Comparison of ENCODE assay signal across 13 cellular contexts in genomic region chr4:120331486-120332281, GRCh38.
DNase-seq lines count a peak whose midpoint lies in the region; ATAC-seq, FAIRE-seq and TF ChIP-seq lines count a peak whose summit lies in the region.
"Had no signal": no experiment of that assay in that cellular context is flagged by ENCODE, and none has a peak within 500 bp of the region (broad histone marks: within the 10 kb centered on the region; RNA-seq: fewer than 3 reads in every experiment).

No MANE protein-coding gene starts in this region.

- no peak overlapping the region for H2AFZ ChIP-seq in HCT116 (ENCODE audit: low read depth, low read length, poor library complexity, severe bottlenecking)

- RAD21 ChIA-PET in HCT116 (lab: Charles Lee; ENCODE audit: low non-redundant PET in 1 of 2, low total read pairs in 2 of 2, uncharacterized antibody in 2 of 2, unreplicated experiment in 2 of 2), result no interaction called here

- H3K4me1 ChIP-seq in HCT116 (ENCODE audit: control insufficient read depth in 1 of 2, insufficient read depth in 2 of 2, low read length in 2 of 2) (peaks cover 0 to 9% of the 10 kb centered on the region in 2 experiments; a peak in 1 of 4 replicates), BE2C (no peaks in the 10 kb centered on the region)
- H3K4me1 ChIP-seq: right atrium auricular region had no signal

- peak overlapping the region; percentile 14; the same call in 1 of the 2 replicates for H3K4me2 ChIP-seq in HCT116 (ENCODE audit: low read length)

- DNase-seq in HCT116 (ENCODE audit: low read depth, low spot score), result peak; percentile 59
- peak; percentile 57 for DNase-seq in NCI-H345 treated with DMSO at 0.1 percent for 48 hours (lab: John Stamatoyannopoulos, UW; ENCODE audit: unreplicated experiment)
- peak; percentile 36 for DNase-seq in fibroblast of mammary gland (ENCODE audit: low read depth)
- DNase-seq in BE2C, result no peak
- no peak for DNase-seq in H7
- DNase-seq in inferior parietal cortex (ENCODE audit: extremely low spot score), result no peak
- no peak for DNase-seq in D721Med (ENCODE audit: insufficient read length, low spot score)
- DNase-seq: activated CD4-positive, alpha-beta T cell treated with anti-CD3 and anti-CD28 coated beads for 4 hours; mesendoderm; NCI-H2029 treated with DMSO at 0.1 percent for 48 hours had no signal

- POLR2A ChIA-PET in HCT116 (lab: Charles Lee), result no interaction called here

- ATAC-seq in GM18502 (IDR thresholded peaks at IDR 0.05; ENCODE audit: poor library complexity, unreplicated experiment) (peak; percentile 61), HCT116 (peak; percentile 82)

- H3K4me3 ChIP-seq in HCT116 (replicated peaks in 1 of 2; ENCODE audit: low read depth in 1 of 2, low read length in 2 of 2) (no peak overlapping the region), fibroblast of mammary gland (ENCODE audit: control insufficient read depth, low read depth, low read length) (no peak overlapping the region), BE2C (ENCODE audit: low read depth, low read length) (no peak overlapping the region), H7 (ENCODE audit: insufficient read depth, low read depth, low read length) (no peak overlapping the region)
- H3K4me3 ChIP-seq: right atrium auricular region, SK-N-MC had no signal

- intact Hi-C loops in HCT116 (cut with micrococcal nuclease), result no loop called here

- no peaks in the 10 kb centered on the region for H3K9me2 ChIP-seq in HCT116 (ENCODE audit: insufficient read depth)

- TF ChIP-seq CTCF in HCT116 (IDR thresholded peaks at IDR 0.05 in 2 of 3, conservative IDR thresholded peaks at IDR 0.05 in 1 of 3; ENCODE audit: borderline replicate concordance in 1 of 3, insufficient read depth in 1 of 3, low read depth in 2 of 3, low read length in 2 of 3) (no peak), fibroblast of mammary gland (conservative IDR thresholded peaks at IDR 0.05; ENCODE audit: control insufficient read depth, insufficient read depth, low read depth, low read length) (no peak), BE2C (IDR thresholded peaks at IDR 0.05; ENCODE audit: low read depth, low read length) (no peak), D721Med (IDR thresholded peaks at IDR 0.05; ENCODE audit: insufficient read depth, missing control alignments) (no peak)

- no peaks in the 10 kb centered on the region for H3K79me2 ChIP-seq in HCT116 (ENCODE audit: insufficient read depth, low read length)

- H3K27ac ChIP-seq in HCT116 (ENCODE audit: low read depth, low read length), result no peak overlapping the region
- H3K27ac ChIP-seq: right atrium auricular region, SK-N-MC had no signal

- BruUV-seq in HCT116 (replicated peaks; lab: Mats Ljungman, UMichigan), result no TSS peak

- no peaks in the 10 kb centered on the region for H4K20me1 ChIP-seq in HCT116 (ENCODE audit: insufficient read depth)

- H3K9me3 ChIP-seq in HCT116 (ENCODE audit: control insufficient read depth in 1 of 2, insufficient read depth in 1 of 2, low read depth in 1 of 2, low read length in 2 of 2) (no peaks in the 10 kb centered on the region), BE2C (no peaks in the 10 kb centered on the region)
- H3K9me3 ChIP-seq: right atrium auricular region had no signal

- H3K27me3 ChIP-seq in HCT116 (ENCODE audit: insufficient read depth, low read length), result no peaks in the 10 kb centered on the region
- H3K27me3 ChIP-seq in BE2C, result no peaks in the 10 kb centered on the region
- no peaks in the 10 kb centered on the region for H3K27me3 ChIP-seq in H7 (ENCODE audit: control insufficient read depth, insufficient read depth, low read length)
- H3K27me3 ChIP-seq: right atrium auricular region had no signal

- TF ChIP-seq RAD21 in HCT116 (IDR thresholded peaks at IDR 0.05; ENCODE audit: low read depth), result no peak

- H3K36me3 ChIP-seq in HCT116 (ENCODE audit: control insufficient read depth in 1 of 2, insufficient read depth in 2 of 2, low read length in 2 of 2), result no peaks in the 10 kb centered on the region
- H3K36me3 ChIP-seq in BE2C, result no peaks in the 10 kb centered on the region
- H3K36me3 ChIP-seq in H7 (replicated peaks; ENCODE audit: control insufficient read depth, insufficient read depth, low read length), result no peaks in the 10 kb centered on the region
- H3K36me3 ChIP-seq: right atrium auricular region had no signal

- no peak for FAIRE-seq in D721Med (lab: Jason Lieb, UNC)

- H3K9ac ChIP-seq in HCT116 (ENCODE audit: low read length), result no peak overlapping the region

- TF ChIP-seq POLR2A in HCT116 (IDR thresholded peaks at IDR 0.05; ENCODE audit: borderline replicate concordance, extremely low read depth, insufficient read depth, insufficient read length), result no peak

- CTCF ChIA-PET in HCT116 (lab: Charles Lee), result no interaction called here

TF ChIP-seq in HCT116, 20 proteins besides CTCF, POLR2A, EP300 and RAD21:
- no peak for TF ChIP-seq MAX (IDR thresholded peaks at IDR 0.05)
- no peak for TF ChIP-seq ZFX (IDR thresholded peaks at IDR 0.05)
- TF ChIP-seq EZH2 (IDR thresholded peaks at IDR 0.05), result no peak
- TF ChIP-seq ATF3 (IDR thresholded peaks at IDR 0.05), result no peak
- no peak for TF ChIP-seq CEBPB (IDR thresholded peaks at IDR 0.05; ENCODE audit: low read depth)
- TF ChIP-seq SP1 (IDR thresholded peaks at IDR 0.05; ENCODE audit: low read depth), result no peak
- no peak for TF ChIP-seq SIN3A (IDR thresholded peaks at IDR 0.05; ENCODE audit: low read depth)
- peak; percentile 35 for TF ChIP-seq JUND (IDR thresholded peaks at IDR 0.05)
- no peak for TF ChIP-seq ZNF274 (IDR thresholded peaks at IDR 0.05; ENCODE audit: low read depth, low read length)
- peak; percentile 54 for TF ChIP-seq FOSL1 (IDR thresholded peaks at IDR 0.05; ENCODE audit: low read depth)
- no peak for TF ChIP-seq ZBTB33 (IDR thresholded peaks at IDR 0.05; ENCODE audit: extremely low read depth, insufficient replicate concordance, low read length)
- no peak for TF ChIP-seq POLR2AphosphoS5 (IDR thresholded peaks at IDR 0.05; ENCODE audit: low read depth, low read length)
- no peak for TF ChIP-seq REST (IDR thresholded peaks at IDR 0.05; ENCODE audit: low read depth)
- TF ChIP-seq EGR1 (IDR thresholded peaks at IDR 0.05; ENCODE audit: low read depth), result no peak
- no peak for TF ChIP-seq YY1 (IDR thresholded peaks at IDR 0.05; ENCODE audit: extremely low read depth, insufficient replicate concordance, low read depth, low read length)
- no peak for TF ChIP-seq CBX3 (IDR thresholded peaks at IDR 0.05; ENCODE audit: low read depth)
- no peak for TF ChIP-seq EZH2phosphoT487 (IDR thresholded peaks at IDR 0.05; ENCODE audit: borderline replicate concordance)
- TF ChIP-seq ELF1 (IDR thresholded peaks at IDR 0.05; ENCODE audit: borderline replicate concordance, low read depth), result no peak
- no peak for TF ChIP-seq SRF (IDR thresholded peaks at IDR 0.05; ENCODE audit: low read depth)
- TF ChIP-seq TCF7L2 (IDR thresholded peaks at IDR 0.05; ENCODE audit: borderline replicate concordance, extremely low read depth, insufficient read depth, insufficient read length), result peak; percentile 28

Comparison
In these comparisons a context has a peak if more than half of its experiments do, and no peak if none do; other contexts are left out.
1. DNase-seq: peak in HCT116 (single experiment), NCI-H345 treated with DMSO at 0.1 percent for 48 hours (single experiment) and fibroblast of mammary gland (single experiment); none in BE2C (single experiment), H7 (single experiment), inferior parietal cortex (single experiment) and D721Med (single experiment).